8 cellular contexts compared by ENCODE assay signal in the genomic region with DNA sequence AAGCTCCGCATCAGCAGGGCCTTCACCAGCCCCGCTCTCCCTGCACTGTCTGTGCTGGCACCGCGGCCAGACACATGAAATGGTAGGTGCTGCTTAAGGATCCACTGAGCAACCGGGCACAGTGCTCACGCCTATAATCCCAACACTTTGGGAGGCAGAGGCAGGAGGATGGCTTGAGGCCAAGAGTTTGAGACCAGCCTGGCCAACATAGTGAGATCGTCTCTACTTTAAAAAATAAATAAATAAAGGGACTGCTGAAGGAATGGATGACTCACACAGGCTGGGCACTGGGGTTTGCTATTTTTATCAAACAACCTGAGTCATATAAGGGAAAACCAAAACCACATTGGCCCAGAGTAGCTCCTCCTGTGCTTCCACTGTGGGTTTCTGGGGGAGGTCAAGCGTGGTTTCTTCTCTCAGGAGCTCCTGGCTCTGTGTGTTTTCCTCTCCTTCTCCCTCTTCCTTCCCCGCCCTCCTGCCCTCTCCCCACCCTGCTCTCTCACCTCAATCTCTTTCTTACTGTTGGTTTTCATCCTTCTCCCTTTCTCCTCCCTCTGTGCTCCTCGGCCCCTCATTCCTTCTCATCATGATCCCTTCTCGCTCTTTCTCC. TPM values are rescaled to one million over a fixed set of nuclear protein-coding genes. Genes with fewer than 3 reads are reported as not detected.
A peak's percentile ranks its signal among the peaks of the same experiment; 100 is the strongest.
DNase-seq lines count a peak whose midpoint lies in the region; ATAC-seq and TF ChIP-seq lines count a peak whose summit lies in the region.

No MANE protein-coding gene starts in this region.

- peaks cover 45% of the 10 kb centered on the region for H3K36me3 Mint-ChIP-seq in activated CD4-positive, alpha-beta memory T cell treated with anti-CD3 and anti-CD28 coated beads for 36 hours

- no peaks in the 10 kb centered on the region for H3K27me3 ChIP-seq in BJ (ENCODE audit: control insufficient read depth, insufficient read depth, low read length)

- peak overlapping the region; percentile 7 for H3K4me3 Mint-ChIP-seq in activated CD4-positive, alpha-beta memory T cell treated with anti-CD3 and anti-CD28 coated beads for 36 hours

- H3K27me3 Mint-ChIP-seq in activated CD4-positive, alpha-beta memory T cell treated with anti-CD3 and anti-CD28 coated beads for 36 hours: no peaks in the 10 kb centered on the region

- H3K4me3 ChIP-seq in BJ (ENCODE audit: low read depth, low read length) (no peak overlapping the region), foreskin fibroblast (ENCODE audit: low read depth in 1 of 2, low read length in 2 of 2) (no peak overlapping the region)

- peaks cover 53% of the 10 kb centered on the region for H3K36me3 ChIP-seq in BJ (ENCODE audit: control insufficient read depth, insufficient read depth, low read length)

- DNase-seq in BJ (ENCODE audit: low read depth) (peak; percentile 90), HPDE6-E6E7 (ENCODE audit: extremely low spot score) (peak; percentile 94), foreskin fibroblast (peak; percentile 92 to 95), HuH-7.5 (ENCODE audit: low spot score) (no peak), NCI-H2081 treated with DMSO at 0.1 percent for 48 hours (lab: John Stamatoyannopoulos, UW) (no peak)
- peak; percentile 62 for DNase-seq in activated CD4-positive, alpha-beta memory T cell treated with anti-CD3 and anti-CD28 coated beads for 36 hours
- DNase-seq in stimulated activated CD8-positive, alpha-beta memory T cell treated with anti-CD3 and anti-CD28 coated beads, Interleukin-7, amount 100 ng/mL, for 4 hours (ENCODE audit: low read depth in 2 of 2): peak; percentile 27 to 28

- POLR2A ChIA-PET in BJ (lab: Charles Lee): no interaction called here
- POLR2A ChIA-PET in activated CD4-positive, alpha-beta memory T cell treated with anti-CD3 and anti-CD28 coated beads for 36 hours (lab: Charles Lee): no interaction called here

- peaks cover 25% of the 10 kb centered on the region for H3K4me1 Mint-ChIP-seq in activated CD4-positive, alpha-beta memory T cell treated with anti-CD3 and anti-CD28 coated beads for 36 hours (ENCODE audit: low read depth)

- CTCF ChIA-PET in BJ (lab: Yijun Ruan, JAX): interaction anchor here (0.6 to 1.1 kb wide), 3 partner anchors 66 to 1115 kb away, joined by 3 to 4 read pairs (median 3); no protein-coding TSS in a partner anchor
- CTCF ChIA-PET in activated CD4-positive, alpha-beta memory T cell treated with anti-CD3 and anti-CD28 coated beads for 36 hours (lab: Charles Lee): interaction anchor here (0.7 to 1.0 kb wide), 4 partner anchors 10 to 42 kb away, joined by 3 to 5 read pairs (median 4); no protein-coding TSS in a partner anchor

- intact Hi-C loops in activated CD4-positive, alpha-beta memory T cell treated with anti-CD3 and anti-CD28 coated beads for 36 hours (cut with micrococcal nuclease): loop anchor here (1.0 kb wide), 1 partner anchor 21 kb away; a partner anchor contains a TSS

- ATAC-seq in GM21825 (IDR thresholded peaks at IDR 0.05; ENCODE audit: unreplicated experiment): no peak

- no peaks in the 10 kb centered on the region for H3K9me3 Mint-ChIP-seq in activated CD4-positive, alpha-beta memory T cell treated with anti-CD3 and anti-CD28 coated beads for 36 hours

- H3K27ac Mint-ChIP-seq in activated CD4-positive, alpha-beta memory T cell treated with anti-CD3 and anti-CD28 coated beads for 36 hours: peak overlapping the region; percentile 45

- no peak for TF ChIP-seq CTCF in BJ (IDR thresholded peaks at IDR 0.05; ENCODE audit: insufficient read depth, low read depth, low read length)
- TF ChIP-seq CTCF in foreskin fibroblast (IDR thresholded peaks at IDR 0.05; ENCODE audit: low read depth, low read length): no peak

RNA-seq across cellular contexts. Expression of a gene that starts 21.3 kb away (rescaled TPM):
- polyA plus RNA-seq in BJ (2011; rRNA removed): 29.5 and 34.1 TPM in 2 replicates
- 16.0 and 18.6 TPM in 2 replicates for polyA minus RNA-seq in BJ (2011; rRNA and poly(A)+ RNA removed)
- 10 to 100 TPM; 54.4 to 55.8 TPM for total RNA-seq in activated CD4-positive, alpha-beta memory T cell treated with anti-CD3 and anti-CD28 coated beads for 36 hours

RNA-seq across cellular contexts. Expression of a gene that starts 21.9 kb away (rescaled TPM):
- polyA plus RNA-seq in BJ (2011; rRNA removed): 6.4 and 7.5 TPM in 2 replicates
- 7.4 and 10.3 TPM in 2 replicates for polyA minus RNA-seq in BJ (2011; rRNA and poly(A)+ RNA removed)
- total RNA-seq in activated CD4-positive, alpha-beta memory T cell treated with anti-CD3 and anti-CD28 coated beads for 36 hours: 10 to 100 TPM in 1 of 2 experiments, 1 to 10 TPM in 1; 9.0 to 10.3 TPM

RNA-seq across cellular contexts. Expression of a gene that starts 42.9 kb away (rescaled TPM):
- not detected in 2 replicates for polyA plus RNA-seq in BJ (2011; rRNA removed)
- polyA minus RNA-seq in BJ (2011; rRNA and poly(A)+ RNA removed): not detected in 2 replicates
- not detected for total RNA-seq in activated CD4-positive, alpha-beta memory T cell treated with anti-CD3 and anti-CD28 coated beads for 36 hours

Comparison
In these comparisons a context has a peak if more than half of its experiments do, and no peak if none do; other contexts are left out.
1. DNase-seq: peak in BJ (single experiment), HPDE6-E6E7 (single experiment), activated CD4-positive, alpha-beta memory T cell treated with anti-CD3 and anti-CD28 coated beads for 36 hours (single experiment), foreskin fibroblast (2 of 2) and stimulated activated CD8-positive, alpha-beta memory T cell treated with anti-CD3 and anti-CD28 coated beads, Interleukin-7, amount 100 ng/mL, for 4 hours (2 of 2); none in HuH-7.5 (single experiment) and NCI-H2081 treated with DMSO at 0.1 percent for 48 hours (single experiment).